In the genomic region with DNA sequence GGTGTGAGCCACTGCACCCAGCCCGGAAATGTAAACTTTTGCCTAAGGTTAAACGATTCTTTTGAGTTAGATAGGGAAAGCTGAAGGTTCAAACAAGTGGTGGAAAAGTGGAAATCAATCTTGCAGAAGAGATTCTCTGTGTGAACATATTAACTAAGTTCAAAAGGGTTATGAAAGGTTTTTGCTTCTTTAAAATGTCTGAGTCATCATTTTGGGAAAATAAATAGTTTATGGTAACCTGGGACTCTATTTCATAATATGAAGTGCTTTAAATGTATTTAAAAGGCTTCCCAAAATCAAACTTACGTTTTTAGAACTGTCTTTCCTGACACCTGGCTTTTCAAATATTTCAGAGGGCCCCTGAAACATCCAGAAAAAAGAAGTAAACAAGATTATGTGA, we compare ENCODE assay signal across 11 cellular contexts.
"Had no signal": no experiment of that assay in that cellular context is flagged by ENCODE, and none has a peak within 500 bp of the region (broad histone marks: within the 10 kb centered on the region; RNA-seq: fewer than 3 reads in every experiment).

No MANE protein-coding gene starts in this region.

- H3K27ac ChIP-seq: GM23248 had no signal

- H2AFZ ChIP-seq: GM23248, GM23338 had no signal

- H3K4me3 ChIP-seq: GM23248, GM23338, HAP-1 had no signal

- ATAC-seq: GM23338, HCT116 had no signal

- H3K4me1 ChIP-seq: HAP-1 had no signal

- H3K4me2 ChIP-seq: GM23338 had no signal

- FAIRE-seq: H1, H54 had no signal

- H3K36me3 ChIP-seq: HAP-1 had no signal

- DNase-seq: GM23248, GOT3, H7, H9, HCEC 1CT, HFFc6 had no signal

- H3K9me3 ChIP-seq: HAP-1 had no signal

- H3K9ac ChIP-seq: GM23248 had no signal
